In genomic region chr19:41449079-41449864, GRCh38 we compare ENCODE assay signal across 9 cellular contexts. TPM values are rescaled to one million over a fixed set of nuclear protein-coding genes. Genes with fewer than 3 reads are reported as not detected.
DNase-seq lines count a peak whose midpoint lies in the region; ATAC-seq and TF ChIP-seq lines count a peak whose summit lies in the region.
"Had no signal": no experiment of that assay in that cellular context is flagged by ENCODE, and none has a peak within 500 bp of the region (broad histone marks: within the 10 kb centered on the region; RNA-seq: fewer than 3 reads in every experiment).

No MANE protein-coding gene starts in this region.

- H2BK15ac ChIP-seq in H9 (ENCODE audit: low read depth, low read length): no peak overlapping the region

- no peak overlapping the region for H3K14ac ChIP-seq in H9 (ENCODE audit: insufficient read depth, low read length)

- no peak overlapping the region for H3K18ac ChIP-seq in H9 (ENCODE audit: insufficient read length, low read depth, low read length)

- peaks cover 17% of the 10 kb centered on the region for H3K4me1 Mint-ChIP-seq in CD14-positive monocyte
- no peaks in the 10 kb centered on the region; a peak in 1 of 4 replicates for H3K4me1 Mint-ChIP-seq in H9

- no peaks in the 10 kb centered on the region for H3K79me1 ChIP-seq in H9 (ENCODE audit: insufficient read depth, low read depth, low read length, poor library complexity, severe bottlenecking)

- H3K56ac ChIP-seq in H9 (ENCODE audit: insufficient read length, low read depth, low read length): no peak overlapping the region

- peak overlapping the region; percentile 67 to 76 for H3K4me3 Mint-ChIP-seq in CD14-positive monocyte
- peak overlapping the region; percentile 27 to 68; a peak in 4 of 5 replicates for H3K4me3 Mint-ChIP-seq in H9

- peaks cover 14 to 31% (median 30%) of the 10 kb centered on the region in 3 donors for H3K27me3 Mint-ChIP-seq in CD14-positive monocyte (ENCODE audit: low read depth in 3 of 3)
- peaks cover 18% of the 10 kb centered on the region for H3K27me3 Mint-ChIP-seq in H9 (ENCODE audit: low read depth)

- no CpG with 5 or more reads among the region's 22 CpGs for WGBS in H9 (ENCODE audit: extremely low coverage, insufficient read length, low lambda C conversion rate)
- 2% methylated on average over 21 of the region's 22 CpGs for WGBS in right lobe of liver (ENCODE audit: insufficient coverage, low coverage, low lambda C conversion rate, missing lambda C conversion rate)

- H3K4me1 ChIP-seq in H9 (ENCODE audit: insufficient read depth, low read length) (no peaks in the 10 kb centered on the region; the same call in 1 of the 2 replicates), right lobe of liver (no peaks in the 10 kb centered on the region)

- no peak overlapping the region for H2BK120ac ChIP-seq in H9 (ENCODE audit: low read depth, low read length, poor library complexity, severe bottlenecking)

- no peaks in the 10 kb centered on the region for H3K36me3 ChIP-seq in right lobe of liver

- H2BK20ac ChIP-seq in H9 (ENCODE audit: low read depth, low read length, poor library complexity, severe bottlenecking): no peak overlapping the region

- no peaks in the 10 kb centered on the region for H4K20me1 ChIP-seq in H9 (ENCODE audit: control insufficient read depth, insufficient read depth, insufficient read length)

- H3K4me2 ChIP-seq in H9 (ENCODE audit: insufficient read depth, insufficient read length, low read length): peak overlapping the region; percentile 13

- H2AFZ ChIP-seq in H9 (ENCODE audit: low read length): no peak overlapping the region

- no peak overlapping the region for H3K4ac ChIP-seq in H9 (ENCODE audit: low read depth, low read length)

- H2BK5ac ChIP-seq in H9 (ENCODE audit: insufficient read length, low read length): no peak overlapping the region

- H3K9me3 Mint-ChIP-seq in CD14-positive monocyte (peaks cover 0 to 4% (median 0%) of the 10 kb centered on the region in 7 donors), H9 (peaks cover 26 to 39% of the 10 kb centered on the region in 2 experiments)

- no peaks in the 10 kb centered on the region for H3K36me3 Mint-ChIP-seq in CD14-positive monocyte
- 0 out of 7 replicates have a peak, but pooled peaks cover 0 to 6% (median 0%) of the 10 kb centered on the region in 3 experiments for H3K36me3 Mint-ChIP-seq in H9 (ENCODE audit: insufficient read depth in 1 of 3, low read depth in 3 of 3)

- H3K23me2 ChIP-seq in H9 (ENCODE audit: insufficient read length, low read depth, low read length, poor library complexity, severe bottlenecking): no peaks in the 10 kb centered on the region

- H3K79me2 ChIP-seq in H9 (ENCODE audit: insufficient read depth, low read length): no peaks in the 10 kb centered on the region

- TF ChIP-seq POLR2A in right lobe of liver (IDR thresholded peaks at IDR 0.05): no peak

- DNase-seq in CD14-positive monocyte (ENCODE audit: low spot score) (peak; percentile 73), H9 (peak; percentile 91), NCI-H526 (lab: John Stamatoyannopoulos, UW) (peak; percentile 37 to 78), dermis microvascular lymphatic vessel endothelial cell (ENCODE audit: low read depth in 2 of 2) (peak; percentile 48 to 81), right lobe of liver (peak; percentile 76 to 79 (median 76))
- DNase-seq in activated CD4-positive, alpha-beta T cell treated with anti-CD3 and anti-CD28 coated beads, Interleukin-2, amount 50 U/mL, for 24 hours (ENCODE audit: low read depth in 1 of 2, low spot score in 1 of 2): peak; percentile 48 to 62
- DNase-seq in stimulated activated CD8-positive, alpha-beta memory T cell treated with anti-CD3 and anti-CD28 coated beads, Interleukin-12 subunit alpha, Interleukin-12 subunit beta, amount 100 ng/mL, for 1 hour (ENCODE audit: low read depth): peak; percentile 50

- no peaks in the 10 kb centered on the region for H3K9me3 ChIP-seq in H9 (ENCODE audit: control insufficient read depth, low read depth, low read length)
- no peaks in the 10 kb centered on the region for H3K9me3 ChIP-seq in right lobe of liver

- intact Hi-C loops in CD14-positive monocyte (cut with micrococcal nuclease) (loop anchor here (1.0 to 10.0 kb wide), 4 partner anchors 86 to 122 kb away; no protein-coding TSS in a partner anchor), right lobe of liver (cut with DNase I) (no loop called here)

- peak; percentile 95 to 99 (median 98) for ATAC-seq in right lobe of liver
- ATAC-seq in GM21526 (IDR thresholded peaks at IDR 0.05; ENCODE audit: low FRiP score, unreplicated experiment): no peak

- no peak overlapping the region for H2BK12ac ChIP-seq in H9 (ENCODE audit: insufficient read length, low read depth, low read length)

- no peak overlapping the region for H4K8ac ChIP-seq in H9 (replicated peaks; ENCODE audit: insufficient read length, low read depth, low read length)

- TF ChIP-seq CTCF in CD14-positive monocyte (IDR thresholded peaks at IDR 0.05) (peak; percentile 98), H9 (conservative IDR thresholded peaks at IDR 0.05) (peak; percentile 98), right lobe of liver (IDR thresholded peaks at IDR 0.05) (peak; percentile 94 to 99 (median 98))

- H3K27ac Mint-ChIP-seq in CD14-positive monocyte: no peak overlapping the region
- H3K27ac Mint-ChIP-seq in H9: no peak overlapping the region

- H4K5ac ChIP-seq in H9 (ENCODE audit: insufficient read length, low read depth, low read length): no peak overlapping the region

- H2AK5ac ChIP-seq in H9 (ENCODE audit: insufficient read length, low read length): no peak overlapping the region

- H3K4me3 ChIP-seq in right lobe of liver: peak overlapping the region in 2 of 3 donors; percentile 5 to 16

- H3K27me3 ChIP-seq in H9 (ENCODE audit: insufficient read depth, low read length) (no peaks in the 10 kb centered on the region), right lobe of liver (no peaks in the 10 kb centered on the region)

- H3T11ph ChIP-seq in H9 (ENCODE audit: low read length): no peak overlapping the region

- no peak overlapping the region for H3K23ac ChIP-seq in H9 (ENCODE audit: insufficient read length, low read depth, low read length)

- H4K91ac ChIP-seq in H9 (ENCODE audit: insufficient read length, low read depth, low read length): no peak overlapping the region

- H3K27ac ChIP-seq in H9 (ENCODE audit: insufficient read length, low read depth, low read length): no peak overlapping the region
- no peak overlapping the region for H3K27ac ChIP-seq in right lobe of liver

- no peak overlapping the region for H3K9ac ChIP-seq in H9 (ENCODE audit: extremely low read depth, insufficient read length, low read length)

RNA-seq across cellular contexts. Expression of gene ERICH4, which starts 6.3 kb away (rescaled TPM):
- polyA plus RNA-seq in CD14-positive monocyte: not detected
- total RNA-seq in H9 (2021): not detected in 2 replicates
- total RNA-seq in dermis microvascular lymphatic vessel endothelial cell: not detected in 2 replicates
- total RNA-seq in right lobe of liver: not detected
- total RNA-seq: activated CD8-positive, alpha-beta memory T cell treated with anti-CD3 and anti-CD28 coated beads for 36 hours had no signal

RNA-seq across cellular contexts. Expression of gene DMAC2, which starts 9.6 kb away (rescaled TPM):
- 10 to 100 TPM; 43.8 to 48.0 TPM for polyA plus RNA-seq in CD14-positive monocyte
- total RNA-seq in H9 (2021) (70.5 and 74.7 TPM in 2 replicates), dermis microvascular lymphatic vessel endothelial cell (36.7 and 41.6 TPM in 2 replicates), right lobe of liver (10 to 100 TPM; 18.9 to 30.5 (median 22.5) TPM)

RNA-seq across cellular contexts. Expression of gene B3GNT8, which starts 22.1 kb away (rescaled TPM):
- polyA plus RNA-seq in CD14-positive monocyte: 10 to 100 TPM; 17.4 to 18.9 TPM
- total RNA-seq in H9 (2021) (0.86 and 0.96 TPM in 2 replicates), dermis microvascular lymphatic vessel endothelial cell (1.9 and 2.9 TPM in 2 replicates), right lobe of liver (1 to 10 TPM in 1 of 6 experiments, under 1 TPM in 5; 0.50 to 1.2 (median 0.63) TPM)

RNA-seq across cellular contexts. Expression of gene BCKDHA, which starts 51.7 kb away (rescaled TPM):
- polyA plus RNA-seq in CD14-positive monocyte: 10 to 100 TPM; 87.6 to 90.1 TPM
- total RNA-seq in H9 (2021) (21.1 and 28.3 TPM in 2 replicates), dermis microvascular lymphatic vessel endothelial cell (35.8 and 49.2 TPM in 2 replicates), right lobe of liver (10 to 100 TPM; 32.1 to 68.7 (median 48.9) TPM)

RNA-seq across cellular contexts. Expression of gene EXOSC5, which starts 52.1 kb away (rescaled TPM):
- polyA plus RNA-seq in CD14-positive monocyte: 10 to 100 TPM; 40.5 to 58.7 TPM
- total RNA-seq in H9 (2021) (58.7 and 62.1 TPM in 2 replicates), dermis microvascular lymphatic vessel endothelial cell (13.8 and 15.7 TPM in 2 replicates), right lobe of liver (10 to 100 TPM in 5 of 6 experiments, 1 to 10 TPM in 1; 6.1 to 26.6 (median 14.1) TPM)

Comparison
In these comparisons a context has a peak if more than half of its experiments do, and no peak if none do; other contexts are left out.
1. intact Hi-C loops: an anchor here in CD14-positive monocyte (1.0 to 10.0 kb wide); none called in right lobe of liver.